1 cellular context compared by ENCODE assay signal in genomic region chr15:85383470-85384148, GRCh38.
TF ChIP-seq lines count a peak whose summit lies in the region.

No MANE protein-coding gene starts in this region.

TF ChIP-seq in GM12878, 131 proteins besides CTCF, POLR2A, EP300 and RAD21 (continued from another document):
- TF ChIP-seq ELK1 (IDR thresholded peaks at IDR 0.05; ENCODE audit: low read depth, low read length) (no peak), SMAD1 (IDR thresholded peaks at IDR 0.05; ENCODE audit: low read depth, partially characterized antibody) (no peak), ATF7 (IDR thresholded peaks at IDR 0.05; ENCODE audit: low read depth) (peak; percentile 55; the same call in 1 of the 2 replicates)
TF ChIP-seq in GM12878: peak in this region for 4.
